Comparison of ENCODE assay signal across 1 cellular context in genomic region chr18:49515003-49515402, GRCh38.
TF ChIP-seq lines count a peak whose summit lies in the region.

No MANE protein-coding gene starts in this region.

TF ChIP-seq in HEK293, 187 proteins besides CTCF, POLR2A, EP300 and RAD21 (continued from another document and continues in another):
- peak; percentile 31; the same call in 1 of the 2 replicates for TF ChIP-seq PRDM4 (tag by site-specific recombination; IDR thresholded peaks at IDR 0.05)
- TF ChIP-seq ZNF366 (tag by site-specific recombination; conservative IDR thresholded peaks at IDR 0.05): peak; percentile 29; the same call in 1 of the 2 replicates
- peak; percentile 93 for TF ChIP-seq ZNF510 (tag by site-specific recombination; IDR thresholded peaks at IDR 0.05; ENCODE audit: insufficient replicate concordance)
- TF ChIP-seq ZNF121 (tag by site-specific recombination; IDR thresholded peaks at IDR 0.05): peak; percentile 82
- TF ChIP-seq ZNF394 (tag by site-specific recombination; IDR thresholded peaks at IDR 0.05; ENCODE audit: borderline replicate concordance): peak; percentile 99
- TF ChIP-seq ZNF18 (tag by site-specific recombination; IDR thresholded peaks at IDR 0.05): peak; percentile 71
- peak; percentile 97; the same call in 1 of the 2 replicates for TF ChIP-seq AEBP2 (tag by site-specific recombination; IDR thresholded peaks at IDR 0.05; ENCODE audit: borderline replicate concordance)
- TF ChIP-seq ZNF654 (tag by site-specific recombination; IDR thresholded peaks at IDR 0.05; ENCODE audit: low read depth): peak; percentile 51
- TF ChIP-seq ZNF514 (tag by site-specific recombination; IDR thresholded peaks at IDR 0.05): 0 out of 2 replicates have a peak, but pooled peaks have one; percentile 94
- peak; percentile 69; the same call in 1 of the 2 replicates for TF ChIP-seq ZNF302 (tag by site-specific recombination; IDR thresholded peaks at IDR 0.05; ENCODE audit: low read depth)
- peak; percentile 75; the same call in 1 of the 2 replicates for TF ChIP-seq ZNF639 (tag by site-specific recombination; IDR thresholded peaks at IDR 0.05)
- TF ChIP-seq ZNF530 (tag by site-specific recombination; IDR thresholded peaks at IDR 0.05; ENCODE audit: low read depth): peak; percentile 90
- TF ChIP-seq ZNF138 (tag by site-specific recombination; IDR thresholded peaks at IDR 0.05; ENCODE audit: borderline replicate concordance): peak; percentile 95; the same call in 1 of the 2 replicates
- peak; percentile 91 for TF ChIP-seq ZNF19 (tag by site-specific recombination; IDR thresholded peaks at IDR 0.05; ENCODE audit: low read depth)
- peak; percentile 95 for TF ChIP-seq ZFP37 (tag by site-specific recombination; IDR thresholded peaks at IDR 0.05)
- TF ChIP-seq FEZF1 (tag by site-specific recombination; IDR thresholded peaks at IDR 0.05): peak; percentile 18; the same call in 1 of the 2 replicates
- TF ChIP-seq ZNF202 (tag by site-specific recombination; IDR thresholded peaks at IDR 0.05; ENCODE audit: borderline replicate concordance): peak; percentile 88; the same call in 1 of the 2 replicates
- peak; percentile 93 for TF ChIP-seq ZNF433 (tag by site-specific recombination; IDR thresholded peaks at IDR 0.05; ENCODE audit: low read depth)
- 0 out of 2 replicates have a peak, but pooled peaks have one; percentile 24 for TF ChIP-seq GFI1B (tag by site-specific recombination; IDR thresholded peaks at IDR 0.05)
- TF ChIP-seq ZNF704 (tag by site-specific recombination; IDR thresholded peaks at IDR 0.05): peak; percentile 73; the same call in 1 of the 2 replicates
- TF ChIP-seq ZBTB11 (tag by site-specific recombination; conservative IDR thresholded peaks at IDR 0.05; ENCODE audit: low read depth): peak; percentile 89
- TF ChIP-seq ZNF664 (tag by site-specific recombination; IDR thresholded peaks at IDR 0.05): peak; percentile 91
- peak; percentile 97 for TF ChIP-seq ZNF140 (tag by site-specific recombination; IDR thresholded peaks at IDR 0.05)
- peak; percentile 96 for TF ChIP-seq ZNF560 (tag by site-specific recombination; IDR thresholded peaks at IDR 0.05; ENCODE audit: borderline replicate concordance)
- peak; percentile 86 for TF ChIP-seq OVOL3 (tag by site-specific recombination; IDR thresholded peaks at IDR 0.05)
- TF ChIP-seq ZBTB8A (tag by site-specific recombination; IDR thresholded peaks at IDR 0.05): peak; percentile 91
- peak; percentile 89 for TF ChIP-seq ZNF623 (tag by site-specific recombination; IDR thresholded peaks at IDR 0.05)
- TF ChIP-seq ZNF558 (tag by site-specific recombination; IDR thresholded peaks at IDR 0.05): peak; percentile 93
- TF ChIP-seq ZNF610 (tag by site-specific recombination; IDR thresholded peaks at IDR 0.05; ENCODE audit: borderline replicate concordance): peak; percentile 46; the same call in 1 of the 2 replicates
- peak; percentile 27; the same call in 1 of the 2 replicates for TF ChIP-seq TSHZ1 (tag by site-specific recombination; IDR thresholded peaks at IDR 0.05; ENCODE audit: borderline replicate concordance)
- TF ChIP-seq ZXDB (tag by site-specific recombination; IDR thresholded peaks at IDR 0.05): peak; percentile 93
- TF ChIP-seq ZNF518A (tag by site-specific recombination; conservative IDR thresholded peaks at IDR 0.05; ENCODE audit: low read depth): peak; percentile 97
- TF ChIP-seq RBAK (tag by site-specific recombination; IDR thresholded peaks at IDR 0.05): peak; percentile 84; the same call in 1 of the 2 replicates
- TF ChIP-seq ZNF266 (tag by site-specific recombination; IDR thresholded peaks at IDR 0.05; ENCODE audit: low read depth): peak; percentile 95
- TF ChIP-seq ZNF629 (tag by site-specific recombination; IDR thresholded peaks at IDR 0.05): peak; percentile 77
- peak; percentile 40; the same call in 1 of the 2 replicates for TF ChIP-seq ZNF341 (tag by site-specific recombination; IDR thresholded peaks at IDR 0.05; ENCODE audit: low read depth)
- peak; percentile 84 for TF ChIP-seq ZNF580 (tag by site-specific recombination; IDR thresholded peaks at IDR 0.05)
